7 cellular contexts compared by ENCODE assay signal in genomic region chr1:44803312-44804095, GRCh38. TPM values are rescaled to one million over a fixed set of nuclear protein-coding genes. Genes with fewer than 3 reads are reported as not detected.
DNase-seq lines count a peak whose midpoint lies in the region; ATAC-seq lines count a peak whose summit lies in the region.
"Had no signal": no experiment of that assay in that cellular context is flagged by ENCODE, and none has a peak within 500 bp of the region (broad histone marks: within the 10 kb centered on the region; RNA-seq: fewer than 3 reads in every experiment).

No MANE protein-coding gene starts in this region.

- H3K9me3 Mint-ChIP-seq in activated CD8-positive, alpha-beta memory T cell treated with anti-CD3 and anti-CD28 coated beads, Interleukin-2, amount 10 ng/mL, durations not matched to agents 7 days and 5 days (ENCODE audit: low read depth) = no peaks in the 10 kb centered on the region

- H3K4me1 ChIP-seq in subcutaneous abdominal adipose tissue (ENCODE audit: control insufficient read depth in 5 of 5, insufficient read depth in 5 of 5, low read length in 5 of 5) = peaks cover 16 to 72% (median 54%) of the 10 kb centered on the region in 5 donors

- H3K27ac Mint-ChIP-seq in activated CD8-positive, alpha-beta memory T cell treated with anti-CD3 and anti-CD28 coated beads, Interleukin-2, amount 10 ng/mL, durations not matched to agents 7 days and 5 days = peak overlapping the region; percentile 60

- H3K36me3 Mint-ChIP-seq in activated CD8-positive, alpha-beta memory T cell treated with anti-CD3 and anti-CD28 coated beads, Interleukin-2, amount 10 ng/mL, durations not matched to agents 7 days and 5 days = peaks cover 40% of the 10 kb centered on the region

- no peaks in the 10 kb centered on the region for H3K27me3 Mint-ChIP-seq in activated CD8-positive, alpha-beta memory T cell treated with anti-CD3 and anti-CD28 coated beads, Interleukin-2, amount 10 ng/mL, durations not matched to agents 7 days and 5 days

- H3K4me3 ChIP-seq in subcutaneous abdominal adipose tissue (ENCODE audit: low read depth in 1 of 5, low read length in 5 of 5) = peak overlapping the region in 2 of 5 donors; percentile 6 to 88

- H3K4me1 Mint-ChIP-seq in activated CD8-positive, alpha-beta memory T cell treated with anti-CD3 and anti-CD28 coated beads, Interleukin-2, amount 10 ng/mL, durations not matched to agents 7 days and 5 days = peaks cover 54% of the 10 kb centered on the region

- CTCF ChIA-PET in activated CD8-positive, alpha-beta memory T cell treated with anti-CD3 and anti-CD28 coated beads, Interleukin-2, amount 10 ng/mL, durations not matched to agents 7 days and 5 days (lab: Charles Lee) = no interaction called here

- ATAC-seq in activated CD8-positive, alpha-beta memory T cell treated with anti-CD3 and anti-CD28 coated beads, Interleukin-2, amount 10 ng/mL, durations not matched to agents 7 days and 5 days = no peak
- peak; percentile 3 for ATAC-seq in esophagus mucosa
- no peak for ATAC-seq in GM21360 (IDR thresholded peaks at IDR 0.05; ENCODE audit: unreplicated experiment)
- ATAC-seq in GM21390 (IDR thresholded peaks at IDR 0.05; ENCODE audit: unreplicated experiment) = no peak

- no peaks in the 10 kb centered on the region for H3K9me3 ChIP-seq in subcutaneous abdominal adipose tissue (ENCODE audit: control insufficient read depth in 5 of 5, low read length in 5 of 5)

- H3K27ac ChIP-seq in subcutaneous abdominal adipose tissue (ENCODE audit: low read depth, low read length) = peak overlapping the region; percentile 47

- H3K27me3 ChIP-seq in subcutaneous abdominal adipose tissue (ENCODE audit: control insufficient read depth in 5 of 5, insufficient read depth in 4 of 5, low read length in 5 of 5) = peaks cover 0 to 3% (median 0%) of the 10 kb centered on the region in 5 donors

- DNase-seq in activated CD8-positive, alpha-beta memory T cell treated with anti-CD3 and anti-CD28 coated beads, Interleukin-2, amount 10 ng/mL, durations not matched to agents 7 days and 5 days = no peak
- no peak for DNase-seq in activated CD8-positive, alpha-beta memory T cell treated with anti-CD3 and anti-CD28 coated beads, Interleukin-2, amount 50 U/mL, for 4 hours

- peaks cover 0 to 45% (median 40%) of the 10 kb centered on the region in 5 donors for H3K36me3 ChIP-seq in subcutaneous abdominal adipose tissue (ENCODE audit: control insufficient read depth in 5 of 5, insufficient read depth in 5 of 5, low read length in 5 of 5)

- H3K4me3 Mint-ChIP-seq in activated CD8-positive, alpha-beta memory T cell treated with anti-CD3 and anti-CD28 coated beads, Interleukin-2, amount 10 ng/mL, durations not matched to agents 7 days and 5 days = no peak overlapping the region

- H3K9ac ChIP-seq in subcutaneous abdominal adipose tissue (ENCODE audit: low read length in 5 of 5) = peak overlapping the region in 1 of 5 donors; percentile 54

RNA-seq across cellular contexts. Expression of gene PLK3, which starts 3.3 kb away (rescaled TPM):
- 10 to 100 TPM; 43.1 to 48.9 TPM for total RNA-seq in activated CD8-positive, alpha-beta memory T cell treated with anti-CD3 and anti-CD28 coated beads, Interleukin-2, amount 10 ng/mL, durations not matched to agents 7 days and 5 days
- 20.7 TPM for total RNA-seq in esophagus mucosa

RNA-seq across cellular contexts. Expression of gene DYNLT4, which starts 3.6 kb away (rescaled TPM):
- 1 to 10 TPM in 1 of 2 experiments, under 1 TPM in 1; 0.40 to 1.3 TPM for total RNA-seq in activated CD8-positive, alpha-beta memory T cell treated with anti-CD3 and anti-CD28 coated beads, Interleukin-2, amount 10 ng/mL, durations not matched to agents 7 days and 5 days
- total RNA-seq in esophagus mucosa = not detected

RNA-seq across cellular contexts. Expression of gene BTBD19, which starts 4.8 kb away (rescaled TPM):
- 1 to 10 TPM; 3.7 to 4.5 TPM for total RNA-seq in activated CD8-positive, alpha-beta memory T cell treated with anti-CD3 and anti-CD28 coated beads, Interleukin-2, amount 10 ng/mL, durations not matched to agents 7 days and 5 days
- total RNA-seq in esophagus mucosa = 2.4 TPM

RNA-seq across cellular contexts. Expression of gene BEST4, which starts 15.5 kb away (rescaled TPM):
- total RNA-seq in activated CD8-positive, alpha-beta memory T cell treated with anti-CD3 and anti-CD28 coated beads, Interleukin-2, amount 10 ng/mL, durations not matched to agents 7 days and 5 days = under 1 TPM; 0.73 to 0.79 TPM
- total RNA-seq in esophagus mucosa = not detected
- total RNA-seq: dermis microvascular lymphatic vessel endothelial cell had no signal

RNA-seq across cellular contexts. Expression of gene RPS8, which starts 28.2 kb away (rescaled TPM):
- 1,000 to 10,000 TPM; 1,353 to 1,538 TPM for total RNA-seq in activated CD8-positive, alpha-beta memory T cell treated with anti-CD3 and anti-CD28 coated beads, Interleukin-2, amount 10 ng/mL, durations not matched to agents 7 days and 5 days
- 2,198 TPM for total RNA-seq in esophagus mucosa
